Comparison of ENCODE assay signal across 19 cellular contexts in the genomic region with DNA sequence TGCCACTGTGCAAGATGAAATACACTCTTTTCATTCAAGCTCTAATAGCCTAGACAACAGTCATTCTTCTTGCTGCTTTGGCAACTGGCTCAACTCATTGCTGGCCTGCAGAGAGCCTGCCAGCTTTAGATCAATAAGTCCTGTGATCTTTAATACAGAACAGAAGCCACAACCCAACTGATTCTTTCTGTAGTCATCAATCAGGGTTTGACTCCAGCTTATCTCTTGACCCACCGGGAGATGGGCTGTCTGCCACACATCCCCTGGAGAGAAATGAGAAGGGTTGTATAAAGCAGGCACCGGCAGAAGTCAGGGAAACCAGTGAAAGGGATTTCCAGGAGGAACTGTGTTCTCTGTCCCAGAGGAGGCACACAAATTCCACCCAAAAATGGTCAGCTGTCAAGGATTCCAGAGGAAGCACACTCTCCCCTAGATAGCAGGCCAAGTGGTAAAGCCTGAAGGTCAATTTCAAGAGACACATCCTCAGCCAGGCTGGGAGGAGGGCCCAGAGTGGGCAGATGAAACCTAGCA. TPM values are rescaled to one million over a fixed set of nuclear protein-coding genes. Genes with fewer than 3 reads are reported as not detected.
DNase-seq lines count a peak whose midpoint lies in the region; ATAC-seq and TF ChIP-seq lines count a peak whose summit lies in the region.
"Had no signal": no experiment of that assay in that cellular context is flagged by ENCODE, and none has a peak within 500 bp of the region (broad histone marks: within the 10 kb centered on the region; RNA-seq: fewer than 3 reads in every experiment).

No MANE protein-coding gene starts in this region.

- DNase-seq in cardiac muscle cell (ENCODE audit: low read depth in 1 of 2, low spot score in 1 of 2) (peak in 1 of 2 donors; percentile 58), left ventricle myocardium inferior (no peak), heart right ventricle (no peak), nephron progenitor cell (no peak), aorta (no peak), EL (no peak), NCI-H187 (lab: John Stamatoyannopoulos, UW) (no peak), MG63 (no peak)
- DNase-seq: ACHN; CD8-positive, alpha-beta T cell; foreskin fibroblast; naive thymus-derived CD8-positive, alpha-beta T cell; NCI-H1417 treated with DMSO at 0.1 percent for 48 hours; NCI-H226; psoas muscle; SHP77; stimulated activated naive CD4-positive, alpha-beta T cell; T-helper 2 cell had no signal

- H3K27ac ChIP-seq in cardiac muscle cell (peak overlapping the region; percentile 83), left ventricle myocardium inferior (replicated peaks) (no peak overlapping the region), heart right ventricle (no peak overlapping the region), aorta (ENCODE audit: low read depth in 1 of 2, low read length in 2 of 2) (no peak overlapping the region)
- H3K27ac ChIP-seq: psoas muscle had no signal

- H3K27me3 Mint-ChIP-seq in nephron progenitor cell (ENCODE audit: low read depth, poor library complexity) = peaks cover 3% of the 10 kb centered on the region

- H3K36me3 Mint-ChIP-seq in nephron progenitor cell (ENCODE audit: low read depth) = peaks cover 69% of the 10 kb centered on the region
- H3K36me3 Mint-ChIP-seq: CD8-positive, alpha-beta T cell; naive thymus-derived CD8-positive, alpha-beta T cell had no signal

- ATAC-seq in heart right ventricle (peak in 7 of 8 donors; percentile 28 to 82 (median 55)), aorta (ENCODE audit: low FRiP score) (peak; percentile 12)
- ATAC-seq: activated T-helper 17 cell treated with anti-CD3 and anti-CD28 coated beads, Interleukin-2, amount 50 U/mL, for 72 hours; CD8-positive, alpha-beta T cell; naive thymus-derived CD8-positive, alpha-beta T cell had no signal

- H3K4me1 ChIP-seq in cardiac muscle cell (ENCODE audit: low read depth) = peaks cover 85% of the 10 kb centered on the region
- peaks cover 53% of the 10 kb centered on the region for H3K4me1 ChIP-seq in left ventricle myocardium inferior
- peaks cover 0 to 49% (median 22%) of the 10 kb centered on the region in 9 donors for H3K4me1 ChIP-seq in heart right ventricle
- no peaks in the 10 kb centered on the region for H3K4me1 ChIP-seq in aorta (ENCODE audit: control insufficient read depth in 1 of 2, insufficient read depth in 2 of 2, low read length in 2 of 2)

- H3K27me3 ChIP-seq in cardiac muscle cell (no peaks in the 10 kb centered on the region), left ventricle myocardium inferior (ENCODE audit: low read depth) (no peaks in the 10 kb centered on the region), heart right ventricle (no peaks in the 10 kb centered on the region), aorta (ENCODE audit: control insufficient read depth in 1 of 2, insufficient read depth in 2 of 2, low read length in 1 of 2) (no peaks in the 10 kb centered on the region), MG63 (no peaks in the 10 kb centered on the region)

- H3K9me3 Mint-ChIP-seq in nephron progenitor cell = peaks cover 19% of the 10 kb centered on the region
- H3K9me3 Mint-ChIP-seq: activated T-helper 17 cell treated with anti-CD3 and anti-CD28 coated beads, Interleukin-2, amount 50 U/mL, for 72 hours; CD8-positive, alpha-beta T cell had no signal

- H3K4me1 Mint-ChIP-seq in nephron progenitor cell = peaks cover 85% of the 10 kb centered on the region
- H3K4me1 Mint-ChIP-seq: activated T-helper 17 cell treated with anti-CD3 and anti-CD28 coated beads, Interleukin-2, amount 50 U/mL, for 72 hours had no signal

- TF ChIP-seq CTCF in cardiac muscle cell (IDR thresholded peaks at IDR 0.05; ENCODE audit: low read depth, low read length) (no peak), left ventricle myocardium inferior (IDR thresholded peaks at IDR 0.05; ENCODE audit: borderline replicate concordance) (no peak), heart right ventricle (IDR thresholded peaks at IDR 0.05) (no peak), nephron progenitor cell (IDR thresholded peaks at IDR 0.05) (no peak)

- peak overlapping the region; percentile 95 for H3K27ac Mint-ChIP-seq in nephron progenitor cell
- H3K27ac Mint-ChIP-seq: activated T-helper 17 cell treated with anti-CD3 and anti-CD28 coated beads, Interleukin-2, amount 50 U/mL, for 72 hours; CD8-positive, alpha-beta T cell; naive thymus-derived CD8-positive, alpha-beta T cell had no signal

- no peak overlapping the region for H3K4me3 ChIP-seq in cardiac muscle cell
- no peak overlapping the region for H3K4me3 ChIP-seq in left ventricle myocardium inferior
- H3K4me3 ChIP-seq in heart right ventricle = no peak overlapping the region
- no peak overlapping the region for H3K4me3 ChIP-seq in aorta (ENCODE audit: low read length in 2 of 2)
- no peak overlapping the region for H3K4me3 ChIP-seq in MG63
- H3K4me3 ChIP-seq: psoas muscle had no signal

- H3K4me3 Mint-ChIP-seq in nephron progenitor cell = no peak overlapping the region
- H3K4me3 Mint-ChIP-seq: activated T-helper 17 cell treated with anti-CD3 and anti-CD28 coated beads, Interleukin-2, amount 50 U/mL, for 72 hours; CD8-positive, alpha-beta T cell; naive thymus-derived CD8-positive, alpha-beta T cell had no signal

- no peaks in the 10 kb centered on the region for H3K9me3 ChIP-seq in cardiac muscle cell (ENCODE audit: low read depth)
- peaks cover 8% of the 10 kb centered on the region for H3K9me3 ChIP-seq in left ventricle myocardium inferior (replicated peaks)
- peaks cover 0 to 8% (median 4%) of the 10 kb centered on the region in 11 donors for H3K9me3 ChIP-seq in heart right ventricle
- peaks cover 3% of the 10 kb centered on the region for H3K9me3 ChIP-seq in aorta (ENCODE audit: control insufficient read depth, low read length)
- peaks cover 7% of the 10 kb centered on the region; the same call in 1 of the 2 replicates for H3K9me3 ChIP-seq in MG63

- 24 to 32% methylated on average over 2 of the region's 2 CpGs for WGBS in heart right ventricle, 2 donors
- 7 to 15% methylated on average over 2 of the region's 2 CpGs for WGBS in aorta, 2 donors

- H3K36me3 ChIP-seq in cardiac muscle cell = peaks cover 18% of the 10 kb centered on the region
- peaks cover 11% of the 10 kb centered on the region for H3K36me3 ChIP-seq in left ventricle myocardium inferior
- H3K36me3 ChIP-seq in heart right ventricle = peaks cover 0 to 40% (median 0%) of the 10 kb centered on the region in 9 donors
- peaks cover 0 to 2% of the 10 kb centered on the region in 2 donors for H3K36me3 ChIP-seq in aorta (ENCODE audit: control insufficient read depth in 1 of 2, insufficient read depth in 2 of 2, low read length in 1 of 2)
- H3K36me3 ChIP-seq in MG63 = peaks cover 48% of the 10 kb centered on the region

- intact Hi-C loops in left ventricle myocardium inferior (cut with micrococcal nuclease) = no loop called here
- intact Hi-C loops in heart right ventricle (cut with DNase I) = no loop called here
- intact Hi-C loops in aorta (cut with DNase I) = no loop called here

RNA-seq across cellular contexts. Expression of a gene that starts 24.5 kb away (rescaled TPM):
- total RNA-seq in cardiac muscle cell = 126 TPM in 2 replicates
- polyA plus RNA-seq in cardiac muscle cell = 96.6 and 101 TPM in 2 replicates
- total RNA-seq in left ventricle myocardium inferior = 5.0 TPM
- 10 to 100 TPM in 1 of 10 donors, 1 to 10 TPM in 9; 3.8 to 14.9 (median 5.1) TPM for total RNA-seq in heart right ventricle
- polyA plus RNA-seq in heart right ventricle = 1 to 10 TPM; 2.4 to 5.7 TPM
- total RNA-seq in aorta = 10 to 100 TPM; 38.6 to 43.1 TPM
- 10 to 100 TPM; 16.4 to 20.0 TPM for polyA plus RNA-seq in aorta
- total RNA-seq in MG63 (2014; rRNA removed; shearing (Covaris generic); ENCODE audit: low replicate concordance) = 14.0 and 15.3 TPM in 2 replicates
